Comparison of ENCODE assay signal across 8 cellular contexts in the genomic region with DNA sequence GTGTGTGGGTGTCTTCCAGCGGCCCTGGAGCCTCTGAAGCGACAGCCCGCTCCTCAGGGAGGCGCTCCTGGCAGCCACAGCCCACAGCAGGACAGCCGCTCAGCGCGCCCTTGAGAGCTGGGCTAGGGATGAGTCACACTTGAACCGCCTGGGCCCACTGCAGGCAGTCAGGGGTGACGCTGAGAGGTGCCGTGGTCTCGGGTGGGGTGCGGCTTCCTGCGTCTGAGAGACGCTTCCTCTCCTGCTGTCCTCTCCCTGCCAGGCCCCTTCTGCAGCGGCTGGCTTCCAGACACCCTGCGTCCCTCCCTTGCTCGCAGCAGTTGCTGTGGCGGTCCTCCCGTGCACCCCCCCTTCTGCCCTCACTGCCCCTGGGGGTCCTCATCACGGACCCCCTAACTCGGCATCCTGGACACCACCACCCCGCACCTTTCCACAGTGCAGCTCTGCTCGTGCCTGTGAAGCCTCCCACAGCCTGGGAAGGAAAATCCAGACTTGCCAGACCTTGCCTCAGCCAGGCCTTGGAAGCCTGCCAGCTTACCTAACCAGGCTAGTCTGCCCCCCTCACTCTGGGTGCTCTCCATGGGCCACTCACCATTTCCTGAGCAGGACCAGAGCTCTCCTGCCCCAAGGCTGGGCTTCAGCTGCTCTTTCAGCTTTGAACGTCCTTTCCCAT. TPM values are rescaled to one million over a fixed set of nuclear protein-coding genes. Genes with fewer than 3 reads are reported as not detected.
DNase-seq lines count a peak whose midpoint lies in the region; ATAC-seq, FAIRE-seq and TF ChIP-seq lines count a peak whose summit lies in the region.

No MANE protein-coding gene starts in this region.

- TF ChIP-seq CTCF in BE2C (IDR thresholded peaks at IDR 0.05; ENCODE audit: low read depth, low read length) (peak; percentile 24), cardiac muscle cell (IDR thresholded peaks at IDR 0.05; ENCODE audit: low read depth, low read length) (peak; percentile 26)

- H3K36me3 ChIP-seq in BE2C (no peaks in the 10 kb centered on the region), SJCRH30 (peaks cover 10% of the 10 kb centered on the region), cardiac muscle cell (peaks cover 2% of the 10 kb centered on the region), skeletal muscle tissue (ENCODE audit: control insufficient read depth in 3 of 3, insufficient read depth in 3 of 3, low read length in 3 of 3) (peaks cover 0 to 4% (median 3%) of the 10 kb centered on the region in 3 donors)

- peak overlapping the region; percentile 47 for H3K4me3 ChIP-seq in BE2C (ENCODE audit: low read depth, low read length)
- H3K4me3 ChIP-seq in SJCRH30, result peak overlapping the region; percentile 42
- H3K4me3 ChIP-seq in cardiac muscle cell, result no peak overlapping the region
- peak overlapping the region in 1 of 3 donors; percentile 22 for H3K4me3 ChIP-seq in skeletal muscle tissue (ENCODE audit: low read length in 3 of 3)

- H3K27ac ChIP-seq in SJCRH30 (peak overlapping the region; percentile 64), cardiac muscle cell (no peak overlapping the region), skeletal muscle tissue (ENCODE audit: low read depth, low read length) (peak overlapping the region; percentile 25)

- no peaks in the 10 kb centered on the region for H3K9me3 ChIP-seq in BE2C
- H3K9me3 ChIP-seq in SJCRH30 (replicated peaks), result no peaks in the 10 kb centered on the region
- H3K9me3 ChIP-seq in cardiac muscle cell (ENCODE audit: low read depth), result no peaks in the 10 kb centered on the region
- H3K9me3 ChIP-seq in skeletal muscle tissue (ENCODE audit: control insufficient read depth in 3 of 3, low read length in 3 of 3), result no peaks in the 10 kb centered on the region

- peak overlapping the region in 2 of 3 donors; percentile 45 for H3K9ac ChIP-seq in skeletal muscle tissue (ENCODE audit: low read depth in 1 of 3, low read length in 3 of 3)

- ATAC-seq in HG03432 (IDR thresholded peaks at IDR 0.05; ENCODE audit: unreplicated experiment) (peak; percentile 92), HG03280 (IDR thresholded peaks at IDR 0.05; ENCODE audit: unreplicated experiment) (no peak)

- H3K27me3 ChIP-seq in BE2C (no peaks in the 10 kb centered on the region), SJCRH30 (no peaks in the 10 kb centered on the region), cardiac muscle cell (no peaks in the 10 kb centered on the region), skeletal muscle tissue (ENCODE audit: control insufficient read depth in 3 of 3, insufficient read depth in 3 of 3, low read length in 3 of 3) (no peaks in the 10 kb centered on the region)

- H3K4me1 ChIP-seq in BE2C (peaks cover 48% of the 10 kb centered on the region), SJCRH30 (peaks cover 64% of the 10 kb centered on the region), cardiac muscle cell (ENCODE audit: low read depth) (no peaks in the 10 kb centered on the region), skeletal muscle tissue (ENCODE audit: control insufficient read depth in 3 of 3, insufficient read depth in 3 of 3, low read length in 3 of 3) (peaks cover 31 to 37% (median 33%) of the 10 kb centered on the region in 3 donors)

- DNase-seq in BE2C (peak; percentile 98), GM19239 (ENCODE audit: insufficient read length, low spot score) (peak; percentile 92), SJCRH30 (peak; percentile 84 to 86), cardiac muscle cell (ENCODE audit: low read depth in 1 of 2, low spot score in 1 of 2) (peak in 1 of 2 donors; percentile 75)
- peak; percentile 81 for DNase-seq in activated gamma-delta T cell treated with anti-CD3 and anti-CD28 coated beads, Interleukin-2, amount 50 U/mL, for 16 hours (ENCODE audit: low read depth)

- peak; percentile 88 for FAIRE-seq in GM19239 (lab: Jason Lieb, UNC)

RNA-seq across cellular contexts. Expression of a gene that starts 1.1 kb away (rescaled TPM):
- 1.7 TPM for polyA plus RNA-seq in BE2C (2012; ENCODE audit: insufficient read depth, insufficient read length, low read depth)
- 0.38 and 0.55 TPM in 2 replicates for total RNA-seq in SJCRH30 (2014; rRNA removed; shearing (Covaris generic))
- total RNA-seq in cardiac muscle cell (2.1 and 3.0 TPM in 2 replicates), skeletal muscle tissue (1.0 TPM)
- 0.62 and 0.70 TPM in 2 replicates for polyA plus RNA-seq in cardiac muscle cell

RNA-seq across cellular contexts. Expression of a gene that starts 56.3 kb away (rescaled TPM):
- 2.7 TPM for polyA plus RNA-seq in BE2C (2012; ENCODE audit: insufficient read depth, insufficient read length, low read depth)
- total RNA-seq in SJCRH30 (2014; rRNA removed; shearing (Covaris generic)), result 3.0 and 7.2 TPM in 2 replicates
- total RNA-seq in cardiac muscle cell (11.8 and 20.1 TPM in 2 replicates), skeletal muscle tissue (1.6 TPM)
- polyA plus RNA-seq in cardiac muscle cell, result 29.1 and 32.3 TPM in 2 replicates
